8 cellular contexts compared by ENCODE assay signal in the genomic region with DNA sequence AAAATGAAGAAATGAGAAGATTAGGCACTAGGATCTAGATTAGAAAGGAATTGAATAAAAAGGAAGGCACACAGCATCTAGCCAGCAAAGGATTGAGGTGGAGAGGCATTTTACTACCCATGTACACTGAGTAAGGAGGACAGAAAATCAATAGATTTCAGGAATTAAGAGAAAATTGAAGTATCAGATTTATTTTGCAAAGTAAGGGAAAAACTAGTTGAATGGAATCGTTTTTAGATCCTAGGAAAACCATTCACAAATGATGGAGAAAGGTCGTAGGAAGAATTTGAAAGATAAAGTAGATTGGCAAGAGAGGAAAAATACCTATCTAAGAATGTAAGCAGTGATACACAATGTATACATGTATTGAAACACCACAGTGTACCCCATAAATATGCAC.
"Had no signal": no experiment of that assay in that cellular context is flagged by ENCODE, and none has a peak within 500 bp of the region (broad histone marks: within the 10 kb centered on the region; RNA-seq: fewer than 3 reads in every experiment).

No MANE protein-coding gene starts in this region.

- H3K27me3 ChIP-seq: ascending aorta, brain microvascular endothelial cell had no signal

- H3K9me3 Mint-ChIP-seq: activated CD4-positive, alpha-beta T cell treated with anti-CD3 and anti-CD28 coated beads, Interleukin-2, amount 10 ng/mL, durations not matched to agents 7 days and 5 days; naive thymus-derived CD8-positive, alpha-beta T cell; type B pancreatic cell had no signal

- H3K9me3 ChIP-seq: ascending aorta, thoracic aorta had no signal

- H3K4me3 Mint-ChIP-seq: activated CD4-positive, alpha-beta T cell treated with anti-CD3 and anti-CD28 coated beads, Interleukin-2, amount 10 ng/mL, durations not matched to agents 7 days and 5 days; naive thymus-derived CD8-positive, alpha-beta T cell; type B pancreatic cell had no signal

- H3K4me3 ChIP-seq: ascending aorta, lung, thoracic aorta had no signal

- H3K27me3 Mint-ChIP-seq: activated CD4-positive, alpha-beta T cell treated with anti-CD3 and anti-CD28 coated beads, Interleukin-2, amount 10 ng/mL, durations not matched to agents 7 days and 5 days; naive thymus-derived CD8-positive, alpha-beta T cell; progenitor cell of endocrine pancreas; type B pancreatic cell had no signal

- H3K27ac Mint-ChIP-seq: activated CD4-positive, alpha-beta T cell treated with anti-CD3 and anti-CD28 coated beads, Interleukin-2, amount 10 ng/mL, durations not matched to agents 7 days and 5 days; progenitor cell of endocrine pancreas; type B pancreatic cell had no signal

- H3K4me1 ChIP-seq: ascending aorta had no signal

- H3K27ac ChIP-seq: brain microvascular endothelial cell, thoracic aorta had no signal
